In genomic region chr1:46340404-46341221, GRCh38 we compare ENCODE assay signal across 8 cellular contexts. TPM values are rescaled to one million over a fixed set of nuclear protein-coding genes. Genes with fewer than 3 reads are reported as not detected.
DNase-seq lines count a peak whose midpoint lies in the region; FAIRE-seq and TF ChIP-seq lines count a peak whose summit lies in the region.

Gene NSUN4 (plus strand): TSS chr1:46340807. CDS start chr1:46340827, 20 bp downstream.

- H3K9ac ChIP-seq in H9 (ENCODE audit: extremely low read depth, insufficient read length, low read length) (peak within 1 kb of the TSS; percentile 85), neural progenitor cell (peak within 1 kb of the TSS; percentile 41)

- H2BK120ac ChIP-seq in H9 (ENCODE audit: low read depth, low read length, poor library complexity, severe bottlenecking): no peak within 1 kb of the TSS

- H3K4me3 ChIP-seq in MG63 (peak within 1 kb of the TSS; percentile 93), foreskin fibroblast (ENCODE audit: low read depth in 1 of 2, low read length in 2 of 2) (peak within 1 kb of the TSS; percentile 57 to 97), neural progenitor cell (peak within 1 kb of the TSS; percentile 67)

- H4K8ac ChIP-seq in H9 (replicated peaks; ENCODE audit: insufficient read length, low read depth, low read length): no peak within 1 kb of the TSS

- H3K4me3 Mint-ChIP-seq in H9 (peak within 1 kb of the TSS; percentile 89 to 96), neural progenitor cell (peak within 1 kb of the TSS; percentile 100)

- no peak within 1 kb of the TSS for H3K4ac ChIP-seq in H9 (ENCODE audit: low read depth, low read length)

- H3K56ac ChIP-seq in H9 (ENCODE audit: insufficient read length, low read depth, low read length): no peak within 1 kb of the TSS

- no peaks in the 10 kb centered on the region for H3K79me2 ChIP-seq in H9 (ENCODE audit: insufficient read depth, low read length)
- no peaks in the 10 kb centered on the region for H3K79me2 ChIP-seq in neural progenitor cell (ENCODE audit: low read depth)

- H3K9me3 Mint-ChIP-seq in H9 (peaks cover 0 to 3% of the 10 kb centered on the region in 2 experiments; a peak in 2 of 5 replicates), neural progenitor cell (peaks cover 2% of the 10 kb centered on the region)

- no peak within 1 kb of the TSS for H3K23ac ChIP-seq in H9 (ENCODE audit: insufficient read length, low read depth, low read length)

- no peaks in the 10 kb centered on the region; the same call in 1 of the 2 replicates for H3K4me1 ChIP-seq in H9 (ENCODE audit: insufficient read depth, low read length)
- H3K4me1 ChIP-seq in neural progenitor cell: no peaks in the 10 kb centered on the region

- no peak within 1 kb of the TSS for H2BK15ac ChIP-seq in H9 (ENCODE audit: low read depth, low read length)

- no peak within 1 kb of the TSS for H2BK12ac ChIP-seq in H9 (ENCODE audit: insufficient read length, low read depth, low read length)

- FAIRE-seq in G401.6 (lab: Jason Lieb, UNC): peak; percentile 85

- H3K36me3 ChIP-seq in MG63 (peaks cover 32% of the 10 kb centered on the region), neural progenitor cell (no peaks in the 10 kb centered on the region)

- no peak within 1 kb of the TSS for H4K91ac ChIP-seq in H9 (ENCODE audit: insufficient read length, low read depth, low read length)

- peak; percentile 62 for TF ChIP-seq CTCF in H9 (conservative IDR thresholded peaks at IDR 0.05)
- TF ChIP-seq CTCF in foreskin fibroblast (IDR thresholded peaks at IDR 0.05; ENCODE audit: low read depth, low read length): peak; percentile 66
- TF ChIP-seq CTCF in neural progenitor cell (IDR thresholded peaks at IDR 0.05): peak; percentile 67

- H3F3A ChIP-seq in neural progenitor cell (ENCODE audit: low read depth): peaks cover 33% of the 10 kb centered on the region

- no peaks in the 10 kb centered on the region for H3K27me3 Mint-ChIP-seq in H9 (ENCODE audit: low read depth)
- H3K27me3 Mint-ChIP-seq in neural progenitor cell (ENCODE audit: insufficient read depth, low read depth): peaks cover 8% of the 10 kb centered on the region

- H3K4me1 Mint-ChIP-seq in H9 (peaks cover 20 to 23% of the 10 kb centered on the region in 2 experiments), neural progenitor cell (peaks cover 29% of the 10 kb centered on the region)

- H2AFZ ChIP-seq in H9 (ENCODE audit: low read length) (no peak within 1 kb of the TSS), neural progenitor cell (replicated peaks) (peak within 1 kb of the TSS; percentile 75)

- H3T11ph ChIP-seq in H9 (ENCODE audit: low read length): no peak within 1 kb of the TSS

- peak within 1 kb of the TSS; percentile 92 for H3K18ac ChIP-seq in H9 (ENCODE audit: insufficient read length, low read depth, low read length)

- H3K27ac Mint-ChIP-seq in H9: peak within 1 kb of the TSS; percentile 98 to 100 (median 100)
- peak within 1 kb of the TSS; percentile 100 for H3K27ac Mint-ChIP-seq in neural progenitor cell

- H4K20me1 ChIP-seq in H9 (ENCODE audit: control insufficient read depth, insufficient read depth, insufficient read length) (no peaks in the 10 kb centered on the region), neural progenitor cell (ENCODE audit: low read depth) (no peaks in the 10 kb centered on the region)

- H3K27ac ChIP-seq in H9 (ENCODE audit: insufficient read length, low read depth, low read length) (peak within 1 kb of the TSS; percentile 82), neural progenitor cell (peak within 1 kb of the TSS; percentile 92)

- H3K14ac ChIP-seq in H9 (ENCODE audit: insufficient read depth, low read length): peak within 1 kb of the TSS; percentile 87

- no peaks in the 10 kb centered on the region for H3K27me3 ChIP-seq in H9 (ENCODE audit: insufficient read depth, low read length)
- H3K27me3 ChIP-seq in MG63: no peaks in the 10 kb centered on the region
- H3K27me3 ChIP-seq in neural progenitor cell: no peaks in the 10 kb centered on the region

- no peak within 1 kb of the TSS for H2BK20ac ChIP-seq in H9 (ENCODE audit: low read depth, low read length, poor library complexity, severe bottlenecking)

- peaks cover 5% of the 10 kb centered on the region for H3K23me2 ChIP-seq in H9 (ENCODE audit: insufficient read length, low read depth, low read length, poor library complexity, severe bottlenecking)

- H3K4me2 ChIP-seq in H9 (ENCODE audit: insufficient read depth, insufficient read length, low read length): peak within 1 kb of the TSS; percentile 49
- peak within 1 kb of the TSS; percentile 80 for H3K4me2 ChIP-seq in neural progenitor cell

- H3K79me1 ChIP-seq in H9 (ENCODE audit: insufficient read depth, low read depth, low read length, poor library complexity, severe bottlenecking): no peaks in the 10 kb centered on the region

- no peak within 1 kb of the TSS for H2AK5ac ChIP-seq in H9 (ENCODE audit: insufficient read length, low read length)

- H3K36me3 Mint-ChIP-seq in H9 (ENCODE audit: insufficient read depth in 1 of 3, low read depth in 3 of 3) (peaks cover 11 to 36% (median 34%) of the 10 kb centered on the region in 3 experiments; a peak in 6 of 7 replicates), neural progenitor cell (peaks cover 9% of the 10 kb centered on the region)

- no peak within 1 kb of the TSS for H2BK5ac ChIP-seq in H9 (ENCODE audit: insufficient read length, low read length)

- H3K9me3 ChIP-seq in H9 (ENCODE audit: control insufficient read depth, low read depth, low read length) (no peaks in the 10 kb centered on the region), MG63 (no peaks in the 10 kb centered on the region), neural progenitor cell (ENCODE audit: low read depth) (no peaks in the 10 kb centered on the region)

- DNase-seq in H9 (peak; percentile 88), MG63 (peak; percentile 92), SIG-M5 treated with dmso at 0.1 percent for 504 hours (lab: John Stamatoyannopoulos, UW; ENCODE audit: unreplicated experiment) (peak; percentile 94), foreskin fibroblast (peak; percentile 94 to 98), neural progenitor cell (ENCODE audit: low spot score) (peak; percentile 92), stromal cell of bone marrow (ENCODE audit: low read depth) (peak; percentile 95)
- peak; percentile 74 for DNase-seq in activated gamma-delta T cell treated with anti-CD3 and anti-CD28 coated beads, Interleukin-2, amount 50 U/mL, for 16 hours (ENCODE audit: low read depth)

- WGBS in H9 (ENCODE audit: extremely low coverage, insufficient read length, low lambda C conversion rate): no CpG with 5 or more reads among the region's 53 CpGs

- H4K5ac ChIP-seq in H9 (ENCODE audit: insufficient read length, low read depth, low read length): no peak within 1 kb of the TSS

RNA-seq across cellular contexts. Expression of gene NSUN4, which starts in this region (rescaled TPM):
- total RNA-seq in H9 (2021) (17.5 and 20.4 TPM in 2 replicates), neural progenitor cell (ENCODE audit: low replicate concordance) (12.4 and 17.0 TPM in 2 replicates)
- total RNA-seq in MG63 (2014; rRNA removed; shearing (Covaris generic); ENCODE audit: low replicate concordance): 7.7 and 16.7 TPM in 2 replicates

Comparison
In these comparisons a context has a peak if more than half of its experiments do, and no peak if none do; other contexts are left out.
1. Peak in every context shown above with its lines: DNase-seq, H3K4me3 ChIP-seq and H3K27ac ChIP-seq.